7 cellular contexts compared by ENCODE assay signal in genomic region chr17:16521070-16521727, GRCh38.
DNase-seq lines count a peak whose midpoint lies in the region; ATAC-seq and TF ChIP-seq lines count a peak whose summit lies in the region.

No MANE protein-coding gene starts in this region.

- peaks cover 18% of the 10 kb centered on the region for H3K27me3 Mint-ChIP-seq in memory B cell

- no peak overlapping the region for H3K27ac Mint-ChIP-seq in memory B cell

- H3K36me3 Mint-ChIP-seq in memory B cell, result no peaks in the 10 kb centered on the region

- peak; percentile 63 for DNase-seq in NCI-H82 treated with DMSO at 0.1 percent for 48 hours (lab: John Stamatoyannopoulos, UW; ENCODE audit: unreplicated experiment)
- peak; percentile 58 to 69 for DNase-seq in activated CD4-positive, alpha-beta T cell treated with anti-CD3 and anti-CD28 coated beads, Interleukin-2, amount 50 U/mL, for 48 hours
- DNase-seq in effector CD8-positive, alpha-beta T cell (lab: John Stamatoyannopoulos, UW), result peak; percentile 19
- peak; percentile 52 to 67 for DNase-seq in memory B cell (ENCODE audit: low spot score in 2 of 2)
- peak; percentile 30 for DNase-seq in stimulated activated CD8-positive, alpha-beta memory T cell treated with anti-CD3 and anti-CD28 coated beads, Interleukin-2, amount 100 ng/mL, for 1 hour (ENCODE audit: low read depth in 2 of 2)

- H3K9me3 Mint-ChIP-seq in memory B cell, result no peaks in the 10 kb centered on the region

- H3K4me3 Mint-ChIP-seq in memory B cell, result no peak overlapping the region

- peaks cover 7% of the 10 kb centered on the region for H3K4me1 Mint-ChIP-seq in memory B cell

- ATAC-seq in HG03457 (IDR thresholded peaks at IDR 0.05; ENCODE audit: unreplicated experiment), result peak; percentile 55
- ATAC-seq in memory B cell (ENCODE audit: low read depth), result peak; percentile 94

- peak; percentile 79 for TF ChIP-seq CTCF in GM12874 (IDR thresholded peaks at IDR 0.05; ENCODE audit: insufficient read depth, low read depth, low read length)

Comparison
In these comparisons a context has a peak if more than half of its experiments do, and no peak if none do; other contexts are left out.
1. Peak in every context shown above with its lines: DNase-seq and ATAC-seq.